In the genomic region with DNA sequence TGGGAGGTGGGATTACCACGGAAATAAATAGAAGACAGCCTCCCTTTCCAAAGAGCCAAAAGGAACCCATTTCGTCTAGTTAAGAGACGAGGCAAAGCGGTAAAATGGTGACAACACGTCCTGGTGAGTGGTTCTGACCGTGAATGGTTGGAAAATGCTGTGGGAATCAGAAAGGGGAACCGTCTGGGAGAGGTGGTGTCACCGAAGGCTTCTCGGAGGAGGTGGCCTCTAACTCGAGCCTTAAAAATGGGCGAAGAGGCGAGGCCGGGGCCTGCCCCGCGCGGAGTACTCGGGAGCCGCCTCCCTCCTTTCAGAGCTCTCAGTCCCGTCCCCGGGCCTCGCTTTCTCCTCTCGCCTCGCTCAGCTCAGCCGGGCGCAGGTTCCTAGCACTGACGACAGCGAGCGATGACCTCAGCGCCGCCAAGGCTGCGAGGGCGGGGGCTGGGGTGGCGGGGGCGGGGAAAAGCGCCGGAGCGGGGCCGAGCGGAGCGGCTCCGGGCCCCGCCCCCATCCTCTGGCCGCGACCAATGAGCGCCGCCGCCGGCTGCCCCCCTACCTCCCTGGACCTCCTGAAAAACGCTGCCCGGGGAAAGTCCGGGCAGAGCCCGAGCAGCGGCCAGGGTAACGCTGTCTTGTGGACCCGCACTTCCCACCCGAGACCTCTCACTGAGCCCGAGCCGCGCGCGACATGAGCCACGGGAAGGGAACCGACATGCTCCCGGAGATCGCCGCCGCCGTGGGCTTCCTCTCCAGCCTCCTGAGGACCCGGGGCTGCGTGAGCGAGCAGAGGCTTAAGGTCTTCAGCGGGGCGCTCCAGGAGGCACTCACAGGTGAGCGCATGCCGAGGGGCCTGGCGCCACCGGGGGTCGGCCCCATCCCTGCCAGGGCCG, we compare ENCODE assay signal across 1 cellular context.
A peak's percentile ranks its signal among the peaks of the same experiment; 100 is the strongest.
TF ChIP-seq lines count a peak whose summit lies in the region.

A gene with protein sequence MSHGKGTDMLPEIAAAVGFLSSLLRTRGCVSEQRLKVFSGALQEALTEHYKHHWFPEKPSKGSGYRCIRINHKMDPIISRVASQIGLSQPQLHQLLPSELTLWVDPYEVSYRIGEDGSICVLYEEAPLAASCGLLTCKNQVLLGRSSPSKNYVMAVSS (plus strand): TSS at position 601 of the 890 bp plus-strand sequence. CDS start 88 bp downstream, at position 689.

TF ChIP-seq in HepG2, 621 proteins besides CTCF, POLR2A, EP300 and RAD21 (continued from another document and continues in another):
- TF ChIP-seq, protein P1, sequence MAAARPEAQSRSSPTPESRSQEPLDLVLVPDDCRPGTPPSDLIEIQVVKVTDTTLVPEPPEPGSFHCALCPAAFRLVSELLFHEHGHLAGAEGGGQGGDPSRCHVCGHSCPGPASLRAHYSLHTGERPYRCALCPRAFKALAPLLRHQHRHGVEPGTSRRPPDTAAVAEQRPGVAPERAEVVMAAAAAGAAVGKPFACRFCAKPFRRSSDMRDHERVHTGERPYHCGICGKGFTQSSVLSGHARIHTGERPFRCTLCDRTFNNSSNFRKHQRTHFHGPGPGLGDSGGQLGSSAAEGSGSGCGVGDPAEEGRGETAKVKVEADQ (CRISPR knock-in tag; IDR thresholded peaks at IDR 0.05; ENCODE audit: borderline replicate concordance): no peak
- 0 out of 2 replicates have a peak, but pooled peaks have one; percentile 6 for TF ChIP-seq CREB1 (IDR thresholded peaks at IDR 0.05)
- no peak for TF ChIP-seq CREB1 (CRISPR knock-in tag; IDR thresholded peaks at IDR 0.05)
- TF ChIP-seq, protein P2, sequence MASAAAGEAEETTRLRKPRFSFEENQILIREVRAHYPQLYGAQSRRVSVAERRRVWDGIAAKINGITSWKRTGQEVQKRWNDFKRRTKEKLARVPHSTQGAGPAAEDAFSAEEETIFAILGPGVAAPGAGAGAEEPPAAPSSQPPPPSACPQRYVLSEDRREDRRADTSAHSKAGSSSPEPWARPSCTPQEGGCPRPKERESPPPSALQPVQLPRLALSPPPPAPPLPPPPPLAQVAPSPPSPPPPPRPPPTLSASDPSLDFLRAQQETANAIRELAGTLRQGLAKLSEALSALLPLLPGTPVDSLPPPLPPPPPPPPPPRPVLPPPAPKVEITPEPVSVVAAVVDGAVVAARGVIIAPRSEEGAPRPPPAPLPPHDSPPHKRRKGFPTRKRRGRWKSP (CRISPR knock-in tag; IDR thresholded peaks at IDR 0.05): peak; percentile 50; the same call in 1 of the 2 replicates
- TF ChIP-seq RBM39 (IDR thresholded peaks at IDR 0.05; ENCODE audit: low read depth, low read length, poor library complexity, severe bottlenecking): peak; percentile 21
- peak; percentile 95 for TF ChIP-seq ZNF816 (CRISPR knock-in tag; IDR thresholded peaks at IDR 0.05; ENCODE audit: borderline replicate concordance)
- TF ChIP-seq, protein P3, sequence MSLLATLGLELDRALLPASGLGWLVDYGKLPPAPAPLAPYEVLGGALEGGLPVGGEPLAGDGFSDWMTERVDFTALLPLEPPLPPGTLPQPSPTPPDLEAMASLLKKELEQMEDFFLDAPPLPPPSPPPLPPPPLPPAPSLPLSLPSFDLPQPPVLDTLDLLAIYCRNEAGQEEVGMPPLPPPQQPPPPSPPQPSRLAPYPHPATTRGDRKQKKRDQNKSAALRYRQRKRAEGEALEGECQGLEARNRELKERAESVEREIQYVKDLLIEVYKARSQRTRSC (CRISPR knock-in tag; IDR thresholded peaks at IDR 0.05; ENCODE audit: low read depth): no peak
- no peak for TF ChIP-seq MAFG (CRISPR knock-in tag; IDR thresholded peaks at IDR 0.05)
- TF ChIP-seq RARA (CRISPR knock-in tag; IDR thresholded peaks at IDR 0.05): no peak
- TF ChIP-seq RFXAP (CRISPR knock-in tag; IDR thresholded peaks at IDR 0.05; ENCODE audit: borderline replicate concordance): peak; percentile 41
- TF ChIP-seq, protein P4, sequence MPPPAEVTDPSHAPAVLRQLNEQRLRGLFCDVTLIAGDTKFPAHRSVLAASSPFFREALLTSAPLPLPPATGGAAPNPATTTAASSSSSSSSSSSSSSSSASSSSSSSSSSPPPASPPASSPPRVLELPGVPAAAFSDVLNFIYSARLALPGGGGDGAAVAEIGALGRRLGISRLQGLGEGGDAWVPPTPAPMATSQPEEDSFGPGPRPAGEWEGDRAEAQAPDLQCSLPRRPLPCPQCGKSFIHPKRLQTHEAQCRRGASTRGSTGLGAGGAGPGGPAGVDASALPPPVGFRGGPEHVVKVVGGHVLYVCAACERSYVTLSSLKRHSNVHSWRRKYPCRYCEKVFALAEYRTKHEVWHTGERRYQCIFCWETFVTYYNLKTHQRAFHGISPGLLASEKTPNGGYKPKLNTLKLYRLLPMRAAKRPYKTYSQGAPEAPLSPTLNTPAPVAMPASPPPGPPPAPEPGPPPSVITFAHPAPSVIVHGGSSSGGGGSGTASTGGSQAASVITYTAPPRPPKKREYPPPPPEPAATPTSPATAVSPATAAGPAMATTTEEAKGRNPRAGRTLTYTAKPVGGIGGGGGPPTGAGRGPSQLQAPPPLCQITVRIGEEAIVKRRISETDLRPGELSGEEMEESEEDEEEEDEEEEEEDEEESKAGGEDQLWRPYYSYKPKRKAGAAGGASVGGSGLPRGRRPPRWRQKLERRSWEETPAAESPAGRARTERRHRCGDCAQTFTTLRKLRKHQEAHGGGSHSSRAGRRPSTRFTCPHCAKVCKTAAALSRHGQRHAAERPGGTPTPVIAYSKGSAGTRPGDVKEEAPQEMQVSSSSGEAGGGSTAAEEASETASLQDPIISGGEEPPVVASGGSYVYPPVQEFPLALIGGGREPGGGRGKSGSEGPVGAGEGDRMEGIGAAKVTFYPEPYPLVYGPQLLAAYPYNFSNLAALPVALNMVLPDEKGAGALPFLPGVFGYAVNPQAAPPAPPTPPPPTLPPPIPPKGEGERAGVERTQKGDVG (CRISPR knock-in tag; IDR thresholded peaks at IDR 0.05; ENCODE audit: borderline replicate concordance): no peak; the same call in 1 of the 2 replicates
- TF ChIP-seq, protein P5, sequence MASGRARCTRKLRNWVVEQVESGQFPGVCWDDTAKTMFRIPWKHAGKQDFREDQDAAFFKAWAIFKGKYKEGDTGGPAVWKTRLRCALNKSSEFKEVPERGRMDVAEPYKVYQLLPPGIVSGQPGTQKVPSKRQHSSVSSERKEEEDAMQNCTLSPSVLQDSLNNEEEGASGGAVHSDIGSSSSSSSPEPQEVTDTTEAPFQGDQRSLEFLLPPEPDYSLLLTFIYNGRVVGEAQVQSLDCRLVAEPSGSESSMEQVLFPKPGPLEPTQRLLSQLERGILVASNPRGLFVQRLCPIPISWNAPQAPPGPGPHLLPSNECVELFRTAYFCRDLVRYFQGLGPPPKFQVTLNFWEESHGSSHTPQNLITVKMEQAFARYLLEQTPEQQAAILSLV (CRISPR knock-in tag; IDR thresholded peaks at IDR 0.05; ENCODE audit: borderline replicate concordance): peak; percentile 51; the same call in 1 of the 2 replicates
- TF ChIP-seq POLR2AphosphoS2 (IDR thresholded peaks at IDR 0.05; ENCODE audit: low read depth, low read length): peak; percentile 70; the same call in 1 of the 2 replicates
- TF ChIP-seq, protein P6, sequence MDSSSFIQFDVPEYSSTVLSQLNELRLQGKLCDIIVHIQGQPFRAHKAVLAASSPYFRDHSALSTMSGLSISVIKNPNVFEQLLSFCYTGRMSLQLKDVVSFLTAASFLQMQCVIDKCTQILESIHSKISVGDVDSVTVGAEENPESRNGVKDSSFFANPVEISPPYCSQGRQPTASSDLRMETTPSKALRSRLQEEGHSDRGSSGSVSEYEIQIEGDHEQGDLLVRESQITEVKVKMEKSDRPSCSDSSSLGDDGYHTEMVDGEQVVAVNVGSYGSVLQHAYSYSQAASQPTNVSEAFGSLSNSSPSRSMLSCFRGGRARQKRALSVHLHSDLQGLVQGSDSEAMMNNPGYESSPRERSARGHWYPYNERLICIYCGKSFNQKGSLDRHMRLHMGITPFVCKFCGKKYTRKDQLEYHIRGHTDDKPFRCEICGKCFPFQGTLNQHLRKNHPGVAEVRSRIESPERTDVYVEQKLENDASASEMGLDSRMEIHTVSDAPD (CRISPR knock-in tag; IDR thresholded peaks at IDR 0.05): no peak
- TF ChIP-seq BHLHE40 (IDR thresholded peaks at IDR 0.05; ENCODE audit: low read length): no peak
- TF ChIP-seq ZNF615 (CRISPR knock-in tag; IDR thresholded peaks at IDR 0.05; ENCODE audit: borderline replicate concordance): 0 out of 2 replicates have a peak, but pooled peaks have one; percentile 29
- TF ChIP-seq, protein P7, sequence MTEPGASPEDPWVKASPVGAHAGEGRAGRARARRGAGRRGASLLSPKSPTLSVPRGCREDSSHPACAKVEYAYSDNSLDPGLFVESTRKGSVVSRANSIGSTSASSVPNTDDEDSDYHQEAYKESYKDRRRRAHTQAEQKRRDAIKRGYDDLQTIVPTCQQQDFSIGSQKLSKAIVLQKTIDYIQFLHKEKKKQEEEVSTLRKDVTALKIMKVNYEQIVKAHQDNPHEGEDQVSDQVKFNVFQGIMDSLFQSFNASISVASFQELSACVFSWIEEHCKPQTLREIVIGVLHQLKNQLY (CRISPR knock-in tag; IDR thresholded peaks at IDR 0.05): no peak
- TF ChIP-seq ZNF878 (CRISPR knock-in tag; IDR thresholded peaks at IDR 0.05): no peak
- no peak for TF ChIP-seq NCOR1 (IDR thresholded peaks at IDR 0.05; ENCODE audit: borderline replicate concordance, low read length)
- TF ChIP-seq RFXANK (CRISPR knock-in tag; IDR thresholded peaks at IDR 0.05): no peak
- TF ChIP-seq, protein P8, sequence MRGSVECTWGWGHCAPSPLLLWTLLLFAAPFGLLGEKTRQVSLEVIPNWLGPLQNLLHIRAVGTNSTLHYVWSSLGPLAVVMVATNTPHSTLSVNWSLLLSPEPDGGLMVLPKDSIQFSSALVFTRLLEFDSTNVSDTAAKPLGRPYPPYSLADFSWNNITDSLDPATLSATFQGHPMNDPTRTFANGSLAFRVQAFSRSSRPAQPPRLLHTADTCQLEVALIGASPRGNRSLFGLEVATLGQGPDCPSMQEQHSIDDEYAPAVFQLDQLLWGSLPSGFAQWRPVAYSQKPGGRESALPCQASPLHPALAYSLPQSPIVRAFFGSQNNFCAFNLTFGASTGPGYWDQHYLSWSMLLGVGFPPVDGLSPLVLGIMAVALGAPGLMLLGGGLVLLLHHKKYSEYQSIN (CRISPR knock-in tag; IDR thresholded peaks at IDR 0.05; ENCODE audit: borderline replicate concordance): no peak
- TF ChIP-seq, protein P9, sequence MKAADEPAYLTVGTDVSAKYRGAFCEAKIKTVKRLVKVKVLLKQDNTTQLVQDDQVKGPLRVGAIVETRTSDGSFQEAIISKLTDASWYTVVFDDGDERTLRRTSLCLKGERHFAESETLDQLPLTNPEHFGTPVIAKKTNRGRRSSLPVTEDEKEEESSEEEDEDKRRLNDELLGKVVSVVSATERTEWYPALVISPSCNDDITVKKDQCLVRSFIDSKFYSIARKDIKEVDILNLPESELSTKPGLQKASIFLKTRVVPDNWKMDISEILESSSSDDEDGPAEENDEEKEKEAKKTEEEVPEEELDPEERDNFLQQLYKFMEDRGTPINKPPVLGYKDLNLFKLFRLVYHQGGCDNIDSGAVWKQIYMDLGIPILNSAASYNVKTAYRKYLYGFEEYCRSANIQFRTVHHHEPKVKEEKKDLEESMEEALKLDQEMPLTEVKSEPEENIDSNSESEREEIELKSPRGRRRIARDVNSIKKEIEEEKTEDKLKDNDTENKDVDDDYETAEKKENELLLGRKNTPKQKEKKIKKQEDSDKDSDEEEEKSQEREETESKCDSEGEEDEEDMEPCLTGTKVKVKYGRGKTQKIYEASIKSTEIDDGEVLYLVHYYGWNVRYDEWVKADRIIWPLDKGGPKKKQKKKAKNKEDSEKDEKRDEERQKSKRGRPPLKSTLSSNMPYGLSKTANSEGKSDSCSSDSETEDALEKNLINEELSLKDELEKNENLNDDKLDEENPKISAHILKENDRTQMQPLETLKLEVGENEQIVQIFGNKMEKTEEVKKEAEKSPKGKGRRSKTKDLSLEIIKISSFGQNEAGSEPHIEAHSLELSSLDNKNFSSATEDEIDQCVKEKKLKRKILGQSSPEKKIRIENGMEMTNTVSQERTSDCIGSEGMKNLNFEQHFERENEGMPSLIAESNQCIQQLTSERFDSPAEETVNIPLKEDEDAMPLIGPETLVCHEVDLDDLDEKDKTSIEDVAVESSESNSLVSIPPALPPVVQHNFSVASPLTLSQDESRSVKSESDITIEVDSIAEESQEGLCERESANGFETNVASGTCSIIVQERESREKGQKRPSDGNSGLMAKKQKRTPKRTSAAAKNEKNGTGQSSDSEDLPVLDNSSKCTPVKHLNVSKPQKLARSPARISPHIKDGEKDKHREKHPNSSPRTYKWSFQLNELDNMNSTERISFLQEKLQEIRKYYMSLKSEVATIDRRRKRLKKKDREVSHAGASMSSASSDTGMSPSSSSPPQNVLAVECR (CRISPR knock-in tag; IDR thresholded peaks at IDR 0.05; ENCODE audit: borderline replicate concordance): peak; percentile 82; the same call in 1 of the 2 replicates
- no peak for TF ChIP-seq ZBTB7A (CRISPR knock-in tag; IDR thresholded peaks at IDR 0.05)
- no peak for TF ChIP-seq ZNF672 (CRISPR knock-in tag; IDR thresholded peaks at IDR 0.05)
- TF ChIP-seq FOXO1 (CRISPR knock-in tag; IDR thresholded peaks at IDR 0.05): no peak; the same call in 1 of the 2 replicates
- TF ChIP-seq, protein P10, sequence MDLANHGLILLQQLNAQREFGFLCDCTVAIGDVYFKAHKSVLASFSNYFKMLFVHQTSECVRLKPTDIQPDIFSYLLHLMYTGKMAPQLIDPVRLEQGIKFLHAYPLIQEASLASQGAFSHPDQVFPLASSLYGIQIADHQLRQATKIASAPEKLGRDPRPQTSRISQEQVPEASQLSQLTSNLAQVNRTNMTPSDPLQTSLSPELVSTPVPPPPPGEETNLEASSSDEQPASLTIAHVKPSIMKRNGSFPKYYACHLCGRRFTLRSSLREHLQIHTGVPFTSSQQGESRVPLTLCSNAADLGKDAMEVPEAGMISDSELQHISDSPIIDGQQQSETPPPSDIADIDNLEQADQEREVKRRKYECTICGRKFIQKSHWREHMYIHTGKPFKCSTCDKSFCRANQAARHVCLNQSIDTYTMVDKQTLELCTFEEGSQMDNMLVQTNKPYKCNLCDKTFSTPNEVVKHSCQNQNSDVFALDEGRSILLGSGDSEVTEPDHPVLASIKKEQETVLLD (CRISPR knock-in tag; IDR thresholded peaks at IDR 0.05; ENCODE audit: low read depth): no peak
- no peak for TF ChIP-seq ZNF224 (CRISPR knock-in tag; IDR thresholded peaks at IDR 0.05)
- TF ChIP-seq GABPA (IDR thresholded peaks at IDR 0.05; ENCODE audit: low read depth, low read length): no peak
- no peak for TF ChIP-seq GABPA (CRISPR knock-in tag; IDR thresholded peaks at IDR 0.05; ENCODE audit: low read depth)
- TF ChIP-seq, protein P11, sequence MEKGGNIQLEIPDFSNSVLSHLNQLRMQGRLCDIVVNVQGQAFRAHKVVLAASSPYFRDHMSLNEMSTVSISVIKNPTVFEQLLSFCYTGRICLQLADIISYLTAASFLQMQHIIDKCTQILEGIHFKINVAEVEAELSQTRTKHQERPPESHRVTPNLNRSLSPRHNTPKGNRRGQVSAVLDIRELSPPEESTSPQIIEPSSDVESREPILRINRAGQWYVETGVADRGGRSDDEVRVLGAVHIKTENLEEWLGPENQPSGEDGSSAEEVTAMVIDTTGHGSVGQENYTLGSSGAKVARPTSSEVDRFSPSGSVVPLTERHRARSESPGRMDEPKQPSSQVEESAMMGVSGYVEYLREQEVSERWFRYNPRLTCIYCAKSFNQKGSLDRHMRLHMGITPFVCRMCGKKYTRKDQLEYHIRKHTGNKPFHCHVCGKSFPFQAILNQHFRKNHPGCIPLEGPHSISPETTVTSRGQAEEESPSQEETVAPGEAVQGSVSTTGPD (CRISPR knock-in tag; IDR thresholded peaks at IDR 0.05): no peak
- TF ChIP-seq, protein P12, sequence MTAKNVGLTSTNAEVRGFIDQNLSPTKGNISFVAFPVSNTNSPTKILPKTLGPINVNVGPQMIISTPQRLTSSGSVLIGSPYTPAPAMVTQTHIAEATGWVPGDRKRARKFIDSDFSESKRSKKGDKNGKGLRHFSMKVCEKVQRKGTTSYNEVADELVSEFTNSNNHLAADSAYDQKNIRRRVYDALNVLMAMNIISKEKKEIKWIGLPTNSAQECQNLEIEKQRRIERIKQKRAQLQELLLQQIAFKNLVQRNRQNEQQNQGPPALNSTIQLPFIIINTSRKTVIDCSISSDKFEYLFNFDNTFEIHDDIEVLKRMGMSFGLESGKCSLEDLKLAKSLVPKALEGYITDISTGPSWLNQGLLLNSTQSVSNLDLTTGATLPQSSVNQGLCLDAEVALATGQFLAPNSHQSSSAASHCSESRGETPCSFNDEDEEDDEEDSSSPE (CRISPR knock-in tag; IDR thresholded peaks at IDR 0.05): peak; percentile 33; the same call in 1 of the 2 replicates
